ENCODE assay signal across 23 cellular contexts in the genomic region with DNA sequence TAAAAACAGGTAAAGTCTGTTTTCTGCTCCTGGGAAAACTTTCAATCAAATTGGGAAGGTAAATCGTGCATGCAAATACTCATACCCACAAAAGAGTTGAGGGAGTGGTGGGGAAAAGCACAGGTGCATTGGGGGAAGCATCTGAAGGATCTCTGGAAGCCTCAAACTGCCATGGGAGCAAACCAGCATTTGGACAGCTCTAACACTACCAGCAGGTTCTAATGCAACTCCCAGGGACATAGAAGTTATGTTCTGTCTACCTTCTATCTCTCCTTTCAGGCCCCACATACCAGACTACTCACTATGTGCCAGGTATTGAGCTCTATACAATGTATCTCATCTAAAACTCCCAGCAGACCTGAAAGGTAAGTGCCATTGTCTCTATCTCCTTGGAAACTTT.
DNase-seq lines count a peak whose midpoint lies in the region; ATAC-seq, FAIRE-seq and TF ChIP-seq lines count a peak whose summit lies in the region.
"Had no signal": no experiment of that assay in that cellular context is flagged by ENCODE, and none has a peak within 500 bp of the region (broad histone marks: within the 10 kb centered on the region; RNA-seq: fewer than 3 reads in every experiment).

No MANE protein-coding gene starts in this region.

- no peak overlapping the region for H3K4me3 Mint-ChIP-seq in GM23338
- H3K4me3 Mint-ChIP-seq: CD4-positive, CD25-positive, alpha-beta regulatory T cell; CD8-positive, alpha-beta T cell had no signal

- no peak for TF ChIP-seq EP300 in GM12878 (IDR thresholded peaks at IDR 0.05; ENCODE audit: borderline replicate concordance in 1 of 2, control insufficient read depth in 1 of 2, low read depth in 2 of 2, low read length in 2 of 2)

- H3K9ac ChIP-seq in GM12878 (ENCODE audit: control insufficient read depth, insufficient read depth, low read length) = no peak overlapping the region
- H3K9ac ChIP-seq in PC-3 (ENCODE audit: low read length) = no peak overlapping the region
- H3K9ac ChIP-seq: BLaER1 had no signal

- DNase-seq in GM23338 (ENCODE audit: low spot score) = peak; percentile 8
- DNase-seq in NCI-H526 (lab: John Stamatoyannopoulos, UW) = peak; percentile 70 to 71
- DNase-seq in GM12878 (ENCODE audit: low read depth, low spot score) = no peak
- peak; percentile 7 for DNase-seq in iPS-NIHi11 (ENCODE audit: low spot score)
- DNase-seq in BE2C = no peak
- DNase-seq in PC-3 = no peak
- no peak for DNase-seq in medulla oblongata (ENCODE audit: extremely low spot score)
- DNase-seq: 8988T; ACHN; Caco-2; CD4-positive, CD25-positive, alpha-beta regulatory T cell; CD8-positive, alpha-beta T cell; DMS153; DND-41; GOT3 had no signal

- H2AFZ ChIP-seq in GM23338 (no peak overlapping the region), GM12878 (ENCODE audit: control insufficient read depth, low read depth, low read length) (no peak overlapping the region), PC-3 (ENCODE audit: low read length) (no peak overlapping the region)

- H3F3A ChIP-seq in GM23338 (replicated peaks; ENCODE audit: low read depth) (no peaks in the 10 kb centered on the region), PC-3 (ENCODE audit: low read length, unreplicated experiment) (no peaks in the 10 kb centered on the region)

- H3K4me1 Mint-ChIP-seq in GM23338 = no peaks in the 10 kb centered on the region
- H3K4me1 Mint-ChIP-seq: CD4-positive, CD25-positive, alpha-beta regulatory T cell had no signal

- H3K36me3 Mint-ChIP-seq in GM23338 (ENCODE audit: low read depth) = no peaks in the 10 kb centered on the region
- H3K36me3 Mint-ChIP-seq: CD4-positive, CD25-positive, alpha-beta regulatory T cell; CD8-positive, alpha-beta T cell had no signal

- 0% methylated on average over 1 of the region's 1 CpG for WGBS in GM12878 (ENCODE audit: insufficient coverage, insufficient replicate concordance, low lambda C conversion rate, missing lambda C conversion rate)

- H3K9me3 Mint-ChIP-seq in GM23338 = no peaks in the 10 kb centered on the region

- TF ChIP-seq CTCF in GM23338 (conservative IDR thresholded peaks at IDR 0.05; ENCODE audit: low read depth in 2 of 2) = no peak
- TF ChIP-seq CTCF in GM12878 (IDR thresholded peaks at IDR 0.05 in 2 of 3, conservative IDR thresholded peaks at IDR 0.05 in 1 of 3; ENCODE audit: control insufficient read depth in 2 of 3, extremely low read depth in 1 of 3, insufficient read depth in 1 of 3, low read depth in 3 of 3, low read length in 3 of 3) = no peak
- TF ChIP-seq CTCF in BE2C (IDR thresholded peaks at IDR 0.05; ENCODE audit: low read depth, low read length) = no peak
- no peak for TF ChIP-seq CTCF in PC-3 (conservative IDR thresholded peaks at IDR 0.05; ENCODE audit: low read depth, low read length)

- CTCF ChIA-PET in GM12878 (lab: Yijun Ruan, JAX) = no interaction called here
- CTCF ChIA-PET in PC-3 (lab: Charles Lee) = no interaction called here

- H3K4me3 ChIP-seq in GM23338 = no peak overlapping the region
- no peak overlapping the region for H3K4me3 ChIP-seq in GM12878
- no peak overlapping the region for H3K4me3 ChIP-seq in BE2C (ENCODE audit: low read depth, low read length)
- no peak overlapping the region for H3K4me3 ChIP-seq in PC-3 (ENCODE audit: low read length)
- H3K4me3 ChIP-seq: A549, BLaER1, HAP-1 had no signal

- no peaks in the 10 kb centered on the region for H3K9me2 ChIP-seq in GM23338 (ENCODE audit: insufficient read depth)
- H3K9me2 ChIP-seq in PC-3 (replicated peaks; ENCODE audit: low read length) = no peaks in the 10 kb centered on the region

- no peaks in the 10 kb centered on the region for H3K4me1 ChIP-seq in GM23338 (ENCODE audit: insufficient read depth)
- no peaks in the 10 kb centered on the region for H3K4me1 ChIP-seq in GM12878 (ENCODE audit: control insufficient read depth, insufficient read depth, low read length)
- H3K4me1 ChIP-seq in BE2C = no peaks in the 10 kb centered on the region
- H3K4me1 ChIP-seq in PC-3 (ENCODE audit: insufficient read depth, low read length) = no peaks in the 10 kb centered on the region
- H3K4me1 ChIP-seq: A549, BLaER1, Caco-2, HAP-1 had no signal

- intact Hi-C loops in GM12878 (cut with micrococcal nuclease; ENCODE audit: unreplicated experiment) (no loop called here), PC-3 (cut with micrococcal nuclease) (no loop called here)

- no peak overlapping the region for H3K27ac ChIP-seq in GM23338 (ENCODE audit: low read depth)
- H3K27ac ChIP-seq in GM12878 (ENCODE audit: control insufficient read depth, insufficient read depth) = no peak overlapping the region
- no peak overlapping the region for H3K27ac ChIP-seq in PC-3 (ENCODE audit: low read length)
- H3K27ac ChIP-seq: A549, BLaER1, C4-2B had no signal

- no peak for FAIRE-seq in GM12878 (lab: Jason Lieb, UNC)
- FAIRE-seq: A549, G401.6, GM18507, H54 had no signal

- H3K36me3 ChIP-seq in GM23338 (ENCODE audit: insufficient read depth) = no peaks in the 10 kb centered on the region
- H3K36me3 ChIP-seq in GM12878 (ENCODE audit: control insufficient read depth in 2 of 2, insufficient read depth in 2 of 2, low read length in 1 of 2) = no peaks in the 10 kb centered on the region
- H3K36me3 ChIP-seq in BE2C = no peaks in the 10 kb centered on the region
- no peaks in the 10 kb centered on the region for H3K36me3 ChIP-seq in PC-3 (ENCODE audit: low read depth, low read length)
- H3K36me3 ChIP-seq: BLaER1, HAP-1 had no signal

- no peak for ATAC-seq in GM23338
- no peak for ATAC-seq in GM12878
- no peak for ATAC-seq in PC-3
- ATAC-seq in GM18502 (IDR thresholded peaks at IDR 0.05; ENCODE audit: poor library complexity, unreplicated experiment) = no peak
- ATAC-seq: A549; CD8-positive, alpha-beta T cell had no signal

- BruUV-seq in GM12878 (replicated peaks; lab: Mats Ljungman, UMichigan) (no TSS peak), PC-3 (replicated peaks; lab: Mats Ljungman, UMichigan) (no TSS peak)

- H3K27ac Mint-ChIP-seq in GM23338 = no peak overlapping the region
- H3K27ac Mint-ChIP-seq: CD4-positive, CD25-positive, alpha-beta regulatory T cell; CD8-positive, alpha-beta T cell had no signal

- no peak for TF ChIP-seq POLR2A in GM12878 (IDR thresholded peaks at IDR 0.05; ENCODE audit: low read depth, low read length)

- in situ Hi-C loops in GM12878 (cut with MboI) = no loop called here

- H3K79me2 ChIP-seq in GM23338 (replicated peaks; ENCODE audit: insufficient read depth) (no peaks in the 10 kb centered on the region), GM12878 (ENCODE audit: control insufficient read depth, insufficient read depth, low read length) (no peaks in the 10 kb centered on the region), PC-3 (ENCODE audit: low read length) (no peaks in the 10 kb centered on the region)

- H3K27me3 ChIP-seq in GM23338 (ENCODE audit: insufficient read depth) = no peaks in the 10 kb centered on the region
- no peaks in the 10 kb centered on the region for H3K27me3 ChIP-seq in GM12878 (replicated peaks in 1 of 2; ENCODE audit: control insufficient read depth in 2 of 2, insufficient read depth in 2 of 2, low read length in 1 of 2)
- H3K27me3 ChIP-seq in BE2C = no peaks in the 10 kb centered on the region
- no peaks in the 10 kb centered on the region for H3K27me3 ChIP-seq in PC-3 (ENCODE audit: low read length)
- H3K27me3 ChIP-seq: BLaER1 had no signal

- H3K9me3 ChIP-seq in GM12878 (replicated peaks; ENCODE audit: control insufficient read depth, insufficient read depth, low read length) (no peaks in the 10 kb centered on the region), BE2C (no peaks in the 10 kb centered on the region), PC-3 (ENCODE audit: low read length) (no peaks in the 10 kb centered on the region)
- H3K9me3 ChIP-seq: A549, BLaER1, Caco-2, HAP-1 had no signal

- SMC1A ChIA-PET in GM12878 (lab: Charles Lee; ENCODE audit: uncharacterized antibody, unreplicated experiment) = interaction anchor here (0.6 kb wide), 1 partner anchor 553 kb away, joined by 3 read pairs; no protein-coding TSS in a partner anchor

- no peaks in the 10 kb centered on the region for H4K20me1 ChIP-seq in GM23338 (replicated peaks; ENCODE audit: insufficient read depth)
- H4K20me1 ChIP-seq in GM12878 (ENCODE audit: control insufficient read depth, insufficient read depth) = no peaks in the 10 kb centered on the region
- no peaks in the 10 kb centered on the region for H4K20me1 ChIP-seq in PC-3 (ENCODE audit: low read length)
- H4K20me1 ChIP-seq: BLaER1 had no signal

- no peak for TF ChIP-seq RAD21 in GM12878 (IDR thresholded peaks at IDR 0.05; ENCODE audit: insufficient read depth, low read depth, low read length)

- RAD21 ChIA-PET in GM12878 (lab: Charles Lee; ENCODE audit: unreplicated experiment) = no interaction called here

- POLR2A ChIA-PET in GM12878 (lab: Charles Lee) (no interaction called here), PC-3 (lab: Charles Lee; ENCODE audit: unreplicated experiment) (no interaction called here)

- no peak overlapping the region for H3K4me2 ChIP-seq in GM23338
- no peak overlapping the region for H3K4me2 ChIP-seq in GM12878 (ENCODE audit: control insufficient read depth, insufficient read depth)
- H3K4me2 ChIP-seq in PC-3 (ENCODE audit: low read length) = no peak overlapping the region
- H3K4me2 ChIP-seq: A549, BLaER1 had no signal

- no peaks in the 10 kb centered on the region for H3K27me3 Mint-ChIP-seq in GM23338 (ENCODE audit: insufficient read depth, low read depth, poor library complexity)
- H3K27me3 Mint-ChIP-seq: CD4-positive, CD25-positive, alpha-beta regulatory T cell had no signal

TF ChIP-seq in GM23338, 12 proteins besides CTCF, POLR2A, EP300 and RAD21 (continues in another document):
- TF ChIP-seq ZNF331 (CRISPR knock-in tag; IDR thresholded peaks at IDR 0.05; ENCODE audit: low read depth) = no peak

TF ChIP-seq in GM12878, 131 proteins besides CTCF, POLR2A, EP300 and RAD21 (continues in another document):
- TF ChIP-seq BCL11A (IDR thresholded peaks at IDR 0.05; ENCODE audit: low read depth, low read length) = no peak

Comparison
In these comparisons a context has a peak if more than half of its experiments do, and no peak if none do; other contexts are left out.
1. DNase-seq: peak in GM23338 (single experiment), NCI-H526 (2 of 2) and iPS-NIHi11 (single experiment); none in GM12878 (single experiment), BE2C (single experiment), PC-3 (single experiment) and medulla oblongata (single experiment).